9 cellular contexts compared by ENCODE assay signal in the genomic region with DNA sequence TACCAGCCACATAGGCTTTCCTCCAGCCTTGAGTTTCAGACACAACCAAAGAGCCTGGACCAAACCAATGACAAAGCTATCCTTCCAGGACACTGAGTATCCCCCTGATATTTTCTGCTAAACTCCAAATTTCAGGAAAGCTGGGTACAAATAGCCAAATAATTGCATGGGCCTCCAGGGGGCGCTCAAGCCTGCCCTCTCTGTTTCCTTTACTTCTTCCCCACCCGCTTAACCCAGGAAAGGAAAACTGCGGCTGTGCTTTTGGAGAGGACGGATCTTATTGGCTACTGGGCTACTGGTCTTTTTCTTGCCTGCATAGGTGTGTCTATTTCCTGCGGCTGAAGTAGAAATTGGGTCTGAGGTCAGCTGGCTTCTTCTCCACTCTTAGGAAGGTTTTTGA. TPM values are rescaled to one million over a fixed set of nuclear protein-coding genes. Genes with fewer than 3 reads are reported as not detected.
DNase-seq lines count a peak whose midpoint lies in the region; ATAC-seq, FAIRE-seq and TF ChIP-seq lines count a peak whose summit lies in the region.
"Had no signal": no experiment of that assay in that cellular context is flagged by ENCODE, and none has a peak within 500 bp of the region (broad histone marks: within the 10 kb centered on the region; RNA-seq: fewer than 3 reads in every experiment).

No MANE protein-coding gene starts in this region.

- TF ChIP-seq POLR2A in A549 (IDR thresholded peaks at IDR 0.05; ENCODE audit: low read length) (no peak), GM12891 (IDR thresholded peaks at IDR 0.05; ENCODE audit: low read depth, low read length) (no peak)

- peaks cover 9 to 13% of the 10 kb centered on the region in 2 donors for H3K4me1 Mint-ChIP-seq in natural killer cell

- peaks cover 3% of the 10 kb centered on the region in 2 donors for H3K27me3 Mint-ChIP-seq in natural killer cell (ENCODE audit: low read depth in 2 of 2)

- DNase-seq in A549 (ENCODE audit: low read depth in 1 of 2, low spot score in 1 of 2) (peak; percentile 69 to 79), GM12891 (ENCODE audit: insufficient read length, low spot score) (peak; percentile 28), NOMO-1 (lab: John Stamatoyannopoulos, UW; ENCODE audit: unreplicated experiment in 2 of 2) (peak; percentile 28 to 36), natural killer cell (peak; percentile 66)
- peak; percentile 86 for DNase-seq in activated CD8-positive, alpha-beta memory T cell treated with anti-CD3 and anti-CD28 coated beads, Interleukin-2, amount 50 U/mL, for 48 hours
- peak; percentile 39 for DNase-seq in stimulated activated naive CD4-positive, alpha-beta T cell treated with Interleukin-2 at 50 U/mL for 16 hours (lab: John Stamatoyannopoulos, UW)

- POLR2A ChIA-PET in A549 (lab: Yijun Ruan, JAX) = no interaction called here

- H3K4me2 ChIP-seq in A549 = no peak overlapping the region

- H3K4me3 ChIP-seq in A549 = no peak overlapping the region

- H3K9me3 Mint-ChIP-seq in natural killer cell = peaks cover 0 to 7% of the 10 kb centered on the region in 2 donors

- no peak overlapping the region for H3K27ac ChIP-seq in A549

- H3K27ac Mint-ChIP-seq in natural killer cell = peak overlapping the region in 1 of 2 donors; percentile 56

- WGBS in A549 (ENCODE audit: missing lambda C conversion rate) = 25% methylated on average over 5 of the region's 5 CpGs

- H3K36me3 Mint-ChIP-seq in natural killer cell = peaks cover 15% of the 10 kb centered on the region

- no peak for FAIRE-seq in A549 (lab: Jason Lieb, UNC)
- no peak for FAIRE-seq in GM12891 (lab: Jason Lieb, UNC)

- H3K4me1 ChIP-seq in A549 = no peaks in the 10 kb centered on the region

- H3K4me3 Mint-ChIP-seq in natural killer cell = peak overlapping the region; percentile 67

- TF ChIP-seq RAD21 in A549 (conservative IDR thresholded peaks at IDR 0.05 in 1 of 2, IDR thresholded peaks at IDR 0.05 in 1 of 2) = peak; percentile 72 to 75

- ATAC-seq in A549 (peak; percentile 62 to 87), esophagus mucosa (peak; percentile 44), natural killer cell (peak; percentile 69 to 73 (median 72)), HG02763 (IDR thresholded peaks at IDR 0.05; ENCODE audit: unreplicated experiment) (no peak)

- TF ChIP-seq CTCF in A549 (IDR thresholded peaks at IDR 0.05) = peak; percentile 85
- TF ChIP-seq CTCF in natural killer cell (IDR thresholded peaks at IDR 0.05) = peak; percentile 98

- intact Hi-C loops in natural killer cell (cut with micrococcal nuclease) = loop anchor here (1.0 to 10.0 kb wide), 4 partner anchors 47 to 214 kb away; no protein-coding TSS in a partner anchor

- CTCF ChIA-PET in A549 (lab: Yijun Ruan, JAX) = interaction anchor here (0.5 to 5.7 kb wide), 23 partner anchors 10 to 376 kb away, joined by 3 to 55 read pairs (median 4); no protein-coding TSS in a partner anchor

- peaks cover 26% of the 10 kb centered on the region for H3K9me3 ChIP-seq in A549

- TF ChIP-seq EP300 in A549 (IDR thresholded peaks at IDR 0.05) = no peak

TF ChIP-seq in A549, 52 proteins besides CTCF, POLR2A, EP300 and RAD21:
- TF ChIP-seq NPAS2 (CRISPR knock-in tag; IDR thresholded peaks at IDR 0.05; ENCODE audit: borderline replicate concordance) (no peak), SMC3 (IDR thresholded peaks at IDR 0.05) (peak; percentile 66), EHMT2 (IDR thresholded peaks at IDR 0.05; ENCODE audit: low read depth) (no peak)
- TF ChIP-seq, protein P1, sequence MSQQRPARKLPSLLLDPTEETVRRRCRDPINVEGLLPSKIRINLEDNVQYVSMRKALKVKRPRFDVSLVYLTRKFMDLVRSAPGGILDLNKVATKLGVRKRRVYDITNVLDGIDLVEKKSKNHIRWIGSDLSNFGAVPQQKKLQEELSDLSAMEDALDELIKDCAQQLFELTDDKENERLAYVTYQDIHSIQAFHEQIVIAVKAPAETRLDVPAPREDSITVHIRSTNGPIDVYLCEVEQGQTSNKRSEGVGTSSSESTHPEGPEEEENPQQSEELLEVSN (IDR thresholded peaks at IDR 0.05; ENCODE audit: borderline replicate concordance, low read depth) = no peak

TF ChIP-seq in GM12891, 5 proteins besides CTCF, POLR2A, EP300 and RAD21:
- TF ChIP-seq PAX5 (IDR thresholded peaks at IDR 0.05; ENCODE audit: insufficient read depth, low read length, severe bottlenecking) (no peak), POU2F2 (IDR thresholded peaks at IDR 0.05; ENCODE audit: low read depth, low read length) (no peak), POLR2AphosphoS5 (IDR thresholded peaks at IDR 0.05; ENCODE audit: low read depth, low read length) (no peak), TAF1 (IDR thresholded peaks at IDR 0.05; ENCODE audit: low read depth, low read length) (no peak), SPI1 (IDR thresholded peaks at IDR 0.05; ENCODE audit: low read depth, low read length) (no peak)

RNA-seq across cellular contexts. Expression of gene GNGT2, which starts 30.1 kb away (rescaled TPM):
- polyA plus RNA-seq in A549 (2011; rRNA removed) (not detected in 2 replicates), A549 (2017; fragmentation: RNase III; extraction: RNeasy Plus Mini Kit Qiagen cat#74134 plus additional on column Dnase treatment) (0.25 to 0.34 TPM (median 0.31 TPM) in 3 replicates)
- polyA plus RNA-seq in A549 (2012; cell fraction: cytosol; rRNA removed) = 0.04 and 0.21 TPM in 2 replicates
- not detected in 2 replicates for polyA plus RNA-seq in A549 (2012; cell fraction: nucleus; rRNA removed)
- polyA minus RNA-seq in A549 (2011; rRNA and poly(A)+ RNA removed) = not detected in 2 replicates
- polyA plus RNA-seq in GM12891 (2012; ENCODE audit: low read depth, missing spikeins) = 36.5 TPM
- total RNA-seq in esophagus mucosa (0.28 TPM), natural killer cell (10 to 100 TPM; 35.8 to 41.6 (median 39.4) TPM)

RNA-seq across cellular contexts. Expression of gene ABI3, which starts 30.2 kb away (rescaled TPM):
- polyA plus RNA-seq in A549 (2011; rRNA removed) = not detected in 2 replicates
- polyA plus RNA-seq in A549 (2012; cell fraction: cytosol; rRNA removed) = not detected in 2 replicates
- polyA plus RNA-seq in A549 (2012; cell fraction: nucleus; rRNA removed) = 0.02 TPM in 1 of 2 replicates, not detected in the other
- not detected in 3 replicates for polyA plus RNA-seq in A549 (2017; fragmentation: RNase III; extraction: RNeasy Plus Mini Kit Qiagen cat#74134 plus additional on column Dnase treatment)
- not detected in 2 replicates for polyA minus RNA-seq in A549 (2011; rRNA and poly(A)+ RNA removed)
- polyA plus RNA-seq in GM12891 (2012; ENCODE audit: low read depth, missing spikeins) = 34.6 TPM
- 2.7 TPM for total RNA-seq in esophagus mucosa
- total RNA-seq in natural killer cell = 100 to 1,000 TPM in 2 of 3 donors, 10 to 100 TPM in 1; 82.9 to 131 (median 101) TPM

RNA-seq across cellular contexts. Expression of gene B4GALNT2, which starts 47.7 kb away (rescaled TPM):
- polyA plus RNA-seq in A549 (2011; rRNA removed) = 0.49 and 0.69 TPM in 2 replicates
- polyA plus RNA-seq in A549 (2012; cell fraction: cytosol; rRNA removed) = 0.38 and 0.40 TPM in 2 replicates
- polyA plus RNA-seq in A549 (2012; cell fraction: nucleus; rRNA removed) = 0.59 and 0.72 TPM in 2 replicates
- 0.20 to 0.43 TPM (median 0.36 TPM) in 3 replicates for polyA plus RNA-seq in A549 (2017; fragmentation: RNase III; extraction: RNeasy Plus Mini Kit Qiagen cat#74134 plus additional on column Dnase treatment)
- polyA minus RNA-seq in A549 (2011; rRNA and poly(A)+ RNA removed) = 0.95 and 1.1 TPM in 2 replicates
- not detected for polyA plus RNA-seq in GM12891 (2012; ENCODE audit: low read depth, missing spikeins)
- 0.04 TPM for total RNA-seq in esophagus mucosa
- total RNA-seq in natural killer cell = under 1 TPM in 2 of 3 donors, not detected in 1; 0.05 TPM
- total RNA-seq: subcutaneous adipose tissue had no signal

RNA-seq across cellular contexts. Expression of gene PHOSPHO1, which starts 50.3 kb away (rescaled TPM):
- polyA plus RNA-seq in A549 (2011; rRNA removed) (0.32 and 0.34 TPM in 2 replicates), A549 (2017; fragmentation: RNase III; extraction: RNeasy Plus Mini Kit Qiagen cat#74134 plus additional on column Dnase treatment) (0.98 to 1.6 TPM (median 1.1 TPM) in 3 replicates)
- 0.78 and 0.97 TPM in 2 replicates for polyA plus RNA-seq in A549 (2012; cell fraction: cytosol; rRNA removed)
- 0.92 and 0.97 TPM in 2 replicates for polyA plus RNA-seq in A549 (2012; cell fraction: nucleus; rRNA removed)
- 0.10 and 0.70 TPM in 2 replicates for polyA minus RNA-seq in A549 (2011; rRNA and poly(A)+ RNA removed)
- polyA plus RNA-seq in GM12891 (2012; ENCODE audit: low read depth, missing spikeins) = 1.0 TPM
- total RNA-seq in esophagus mucosa (0.20 TPM), natural killer cell (1 to 10 TPM in 1 of 3 donors, not detected in 2; 1.7 TPM)
- total RNA-seq: subcutaneous adipose tissue had no signal

Comparison
In these comparisons a context has a peak if more than half of its experiments do, and no peak if none do; other contexts are left out.
1. DNase-seq: peak in every context shown above with its lines; median percentile 86 in activated CD8-positive, alpha-beta memory T cell treated with anti-CD3 and anti-CD28 coated beads, Interleukin-2, amount 50 U/mL, for 48 hours; 74 in A549; 66 in natural killer cell; 39 in stimulated activated naive CD4-positive, alpha-beta T cell treated with Interleukin-2 at 50 U/mL for 16 hours; 32 in NOMO-1; 28 in GM12891.
2. RNA of gene GNGT2, which starts 30.1 kb away (total RNA-seq): 35.8 to 41.6 TPM in natural killer cell; 0.28 TPM in esophagus mucosa (single experiment); every median in the first group is over 10 times any median in the second.
3. RNA of gene ABI3, which starts 30.2 kb away (total RNA-seq): 82.9 to 131 TPM in natural killer cell; 2.7 TPM in esophagus mucosa (single experiment); every median in the first group is over 10 times any median in the second.